In the genomic region with DNA sequence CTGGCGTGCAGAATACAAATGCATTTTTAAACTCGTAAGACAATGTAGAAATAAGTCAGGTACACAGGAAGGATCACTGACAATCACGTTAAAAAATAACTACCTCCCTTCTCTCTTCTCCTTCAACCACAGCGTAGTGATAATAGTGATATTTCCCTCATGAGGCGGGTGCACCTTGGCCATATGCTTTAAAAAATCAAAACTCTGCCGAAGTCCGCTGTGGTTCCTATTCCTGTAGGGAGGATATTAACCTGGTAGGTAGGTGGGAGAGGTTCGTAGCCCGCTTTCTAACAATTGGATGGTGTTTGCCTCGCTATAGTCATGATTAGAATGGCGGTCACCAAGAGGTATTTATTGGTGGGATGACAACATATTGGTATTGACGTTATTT, we compare ENCODE assay signal across 9 cellular contexts. TPM values are rescaled to one million over a fixed set of nuclear protein-coding genes. Genes with fewer than 3 reads are reported as not detected.
A peak's percentile ranks its signal among the peaks of the same experiment; 100 is the strongest.
DNase-seq lines count a peak whose midpoint lies in the region; ATAC-seq, FAIRE-seq and TF ChIP-seq lines count a peak whose summit lies in the region.
"Had no signal": no experiment of that assay in that cellular context is flagged by ENCODE, and none has a peak within 500 bp of the region (broad histone marks: within the 10 kb centered on the region; RNA-seq: fewer than 3 reads in every experiment).

No MANE protein-coding gene starts in this region.

- FAIRE-seq in H54 (lab: Jason Lieb, UNC) = no peak

- DNase-seq in NCI-H82 (lab: John Stamatoyannopoulos, UW) (peak; percentile 32), NCI-H82 treated with DMSO at 0.1 percent for 48 hours (lab: John Stamatoyannopoulos, UW; ENCODE audit: unreplicated experiment) (no peak), left colon (no peak), H54 (ENCODE audit: insufficient read length, low spot score) (no peak), NCI-H1092 (lab: John Stamatoyannopoulos, UW) (no peak)
- DNase-seq in activated naive CD4-positive, alpha-beta T cell treated with anti-CD3 and anti-CD28 coated beads, Interleukin-2, amount 50 U/mL, for 72 hours (ENCODE audit: low spot score in 2 of 2) = no peak
- no peak for DNase-seq in central memory CD4-positive, alpha-beta T cell

- peak overlapping the region; percentile 85 to 90 for H3K4me3 ChIP-seq in stomach smooth muscle (ENCODE audit: low read length in 2 of 2)

- no peaks in the 10 kb centered on the region for H3K4me1 ChIP-seq in stomach smooth muscle (ENCODE audit: control insufficient read depth, insufficient read depth, low read length)

- no peak for TF ChIP-seq POLR2A in H54 (IDR thresholded peaks at IDR 0.05; ENCODE audit: low read depth, low read length)

- H3K9me3 Mint-ChIP-seq in activated naive CD4-positive, alpha-beta T cell treated with anti-CD3 and anti-CD28 coated beads, Interleukin-2, amount 50 U/mL, for 72 hours = no peaks in the 10 kb centered on the region

- peaks cover 0 to 4% of the 10 kb centered on the region in 2 donors for H3K36me3 Mint-ChIP-seq in activated naive CD4-positive, alpha-beta T cell treated with anti-CD3 and anti-CD28 coated beads, Interleukin-2, amount 50 U/mL, for 72 hours

- H3K27me3 ChIP-seq in stomach smooth muscle (ENCODE audit: control insufficient read depth in 1 of 2, insufficient read depth in 2 of 2, low read length in 2 of 2) = peaks cover 0 to 3% of the 10 kb centered on the region in 2 donors

- no peaks in the 10 kb centered on the region for H3K9me3 ChIP-seq in stomach smooth muscle (ENCODE audit: control insufficient read depth in 2 of 2, low read length in 2 of 2)

- H3K9ac ChIP-seq in stomach smooth muscle (ENCODE audit: low read length in 2 of 2) = peak overlapping the region; percentile 73 to 88

- peak overlapping the region; percentile 31 for H3K27ac ChIP-seq in stomach smooth muscle (ENCODE audit: low read length)

- H3K27ac Mint-ChIP-seq in activated naive CD4-positive, alpha-beta T cell treated with anti-CD3 and anti-CD28 coated beads, Interleukin-2, amount 50 U/mL, for 72 hours = peak overlapping the region; percentile 51 to 73

- no peaks in the 10 kb centered on the region for H3K36me3 ChIP-seq in stomach smooth muscle (ENCODE audit: control insufficient read depth in 2 of 2, insufficient read depth in 2 of 2, low read length in 2 of 2)

- intact Hi-C loops in left colon (cut with DNase I, micrococcal nuclease) = loop anchor here in 1 of 2 donors (5.0 kb wide), 1 partner anchor 419 kb away; no protein-coding TSS in a partner anchor

- ATAC-seq in activated naive CD4-positive, alpha-beta T cell treated with anti-CD3 and anti-CD28 coated beads, Interleukin-2, amount 50 U/mL, for 72 hours = no peak
- peak; percentile 26 for ATAC-seq in left colon

RNA-seq across cellular contexts. Expression of gene GREM2, which starts 0.7 kb away (rescaled TPM):
- under 1 TPM; 0.16 to 0.43 TPM for total RNA-seq in activated naive CD4-positive, alpha-beta T cell treated with anti-CD3 and anti-CD28 coated beads, Interleukin-2, amount 50 U/mL, for 72 hours
- total RNA-seq in left colon = 1 to 10 TPM; 2.5 to 10.0 TPM
- total RNA-seq: T-helper 2 cell treated with Interferon-gamma antibody and Interleukin-4, amounts not matched to agents 100 ng/mL and 5 ng/mL, for 36 hours had no signal
